In the genomic region with DNA sequence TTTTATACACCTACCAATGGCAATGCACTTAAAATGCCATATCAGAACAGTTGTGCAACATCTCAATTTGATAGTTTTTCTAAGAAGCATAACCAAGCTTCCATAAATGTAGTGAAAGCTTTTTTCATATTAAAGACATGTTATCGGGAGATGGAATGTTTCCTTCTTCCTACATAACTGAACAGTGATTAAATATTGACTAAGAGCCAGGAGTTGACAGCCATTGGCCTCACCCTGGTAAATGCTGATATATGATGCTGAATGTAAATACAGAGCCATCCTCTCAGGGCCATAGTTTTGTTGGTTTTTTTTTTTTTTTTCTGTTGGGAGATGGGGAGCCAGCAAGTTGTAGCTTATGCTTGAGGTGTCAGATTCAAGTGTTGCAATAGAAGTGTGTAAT, we compare ENCODE assay signal across 1 cellular context.
TF ChIP-seq lines count a peak whose summit lies in the region.

No MANE protein-coding gene starts in this region.

TF ChIP-seq in HEK293, 187 proteins besides CTCF, POLR2A, EP300 and RAD21 (continued from another document):
- TF ChIP-seq, protein P1, sequence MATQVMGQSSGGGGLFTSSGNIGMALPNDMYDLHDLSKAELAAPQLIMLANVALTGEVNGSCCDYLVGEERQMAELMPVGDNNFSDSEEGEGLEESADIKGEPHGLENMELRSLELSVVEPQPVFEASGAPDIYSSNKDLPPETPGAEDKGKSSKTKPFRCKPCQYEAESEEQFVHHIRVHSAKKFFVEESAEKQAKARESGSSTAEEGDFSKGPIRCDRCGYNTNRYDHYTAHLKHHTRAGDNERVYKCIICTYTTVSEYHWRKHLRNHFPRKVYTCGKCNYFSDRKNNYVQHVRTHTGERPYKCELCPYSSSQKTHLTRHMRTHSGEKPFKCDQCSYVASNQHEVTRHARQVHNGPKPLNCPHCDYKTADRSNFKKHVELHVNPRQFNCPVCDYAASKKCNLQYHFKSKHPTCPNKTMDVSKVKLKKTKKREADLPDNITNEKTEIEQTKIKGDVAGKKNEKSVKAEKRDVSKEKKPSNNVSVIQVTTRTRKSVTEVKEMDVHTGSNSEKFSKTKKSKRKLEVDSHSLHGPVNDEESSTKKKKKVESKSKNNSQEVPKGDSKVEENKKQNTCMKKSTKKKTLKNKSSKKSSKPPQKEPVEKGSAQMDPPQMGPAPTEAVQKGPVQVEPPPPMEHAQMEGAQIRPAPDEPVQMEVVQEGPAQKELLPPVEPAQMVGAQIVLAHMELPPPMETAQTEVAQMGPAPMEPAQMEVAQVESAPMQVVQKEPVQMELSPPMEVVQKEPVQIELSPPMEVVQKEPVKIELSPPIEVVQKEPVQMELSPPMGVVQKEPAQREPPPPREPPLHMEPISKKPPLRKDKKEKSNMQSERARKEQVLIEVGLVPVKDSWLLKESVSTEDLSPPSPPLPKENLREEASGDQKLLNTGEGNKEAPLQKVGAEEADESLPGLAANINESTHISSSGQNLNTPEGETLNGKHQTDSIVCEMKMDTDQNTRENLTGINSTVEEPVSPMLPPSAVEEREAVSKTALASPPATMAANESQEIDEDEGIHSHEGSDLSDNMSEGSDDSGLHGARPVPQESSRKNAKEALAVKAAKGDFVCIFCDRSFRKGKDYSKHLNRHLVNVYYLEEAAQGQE (tag by site-specific recombination; IDR thresholded peaks at IDR 0.05) = no peak
- TF ChIP-seq ZNF37A (tag by site-specific recombination; IDR thresholded peaks at IDR 0.05) (no peak), SCRT1 (tag by site-specific recombination; IDR thresholded peaks at IDR 0.05; ENCODE audit: borderline replicate concordance) (peak; percentile 51; the same call in 1 of the 2 replicates), YY2 (tag by site-specific recombination; IDR thresholded peaks at IDR 0.05) (no peak), ZFHX2 (tag by site-specific recombination; conservative IDR thresholded peaks at IDR 0.05) (no peak), ZNF335 (tag by site-specific recombination; conservative IDR thresholded peaks at IDR 0.05) (no peak), ZNF169 (tag by site-specific recombination; IDR thresholded peaks at IDR 0.05) (no peak), FEZF1 (tag by site-specific recombination; IDR thresholded peaks at IDR 0.05) (peak; percentile 85), ZNF791 (tag by site-specific recombination; IDR thresholded peaks at IDR 0.05) (no peak), WT1 (tag by site-specific recombination; IDR thresholded peaks at IDR 0.05) (peak; percentile 88), ZNF521 (tag by site-specific recombination; IDR thresholded peaks at IDR 0.05) (no peak), ZNF514 (tag by site-specific recombination; IDR thresholded peaks at IDR 0.05) (no peak), KLF10 (tag by site-specific recombination; IDR thresholded peaks at IDR 0.05) (peak; percentile 50; the same call in 1 of the 2 replicates), ZNF510 (tag by site-specific recombination; IDR thresholded peaks at IDR 0.05; ENCODE audit: insufficient replicate concordance) (no peak), BCL11A (tag by site-specific recombination; IDR thresholded peaks at IDR 0.05; ENCODE audit: low read depth) (no peak), ZNF830 (tag by site-specific recombination; IDR thresholded peaks at IDR 0.05; ENCODE audit: low read depth) (no peak), ZNF354C (tag by site-specific recombination; IDR thresholded peaks at IDR 0.05; ENCODE audit: borderline replicate concordance, low read depth) (no peak), ZNF223 (tag by site-specific recombination; IDR thresholded peaks at IDR 0.05) (no peak), KLF1 (tag by site-specific recombination; IDR thresholded peaks at IDR 0.05) (peak; percentile 77), TCF7L2 (IDR thresholded peaks at IDR 0.05; ENCODE audit: borderline replicate concordance, low read depth, low read length) (no peak), ZNF404 (tag by site-specific recombination; IDR thresholded peaks at IDR 0.05) (no peak), ZNF433 (tag by site-specific recombination; IDR thresholded peaks at IDR 0.05; ENCODE audit: low read depth) (no peak)
- TF ChIP-seq, protein P2, sequence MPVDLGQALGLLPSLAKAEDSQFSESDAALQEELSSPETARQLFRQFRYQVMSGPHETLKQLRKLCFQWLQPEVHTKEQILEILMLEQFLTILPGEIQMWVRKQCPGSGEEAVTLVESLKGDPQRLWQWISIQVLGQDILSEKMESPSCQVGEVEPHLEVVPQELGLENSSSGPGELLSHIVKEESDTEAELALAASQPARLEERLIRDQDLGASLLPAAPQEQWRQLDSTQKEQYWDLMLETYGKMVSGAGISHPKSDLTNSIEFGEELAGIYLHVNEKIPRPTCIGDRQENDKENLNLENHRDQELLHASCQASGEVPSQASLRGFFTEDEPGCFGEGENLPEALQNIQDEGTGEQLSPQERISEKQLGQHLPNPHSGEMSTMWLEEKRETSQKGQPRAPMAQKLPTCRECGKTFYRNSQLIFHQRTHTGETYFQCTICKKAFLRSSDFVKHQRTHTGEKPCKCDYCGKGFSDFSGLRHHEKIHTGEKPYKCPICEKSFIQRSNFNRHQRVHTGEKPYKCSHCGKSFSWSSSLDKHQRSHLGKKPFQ (tag by site-specific recombination; IDR thresholded peaks at IDR 0.05) = no peak
- TF ChIP-seq, protein P3, sequence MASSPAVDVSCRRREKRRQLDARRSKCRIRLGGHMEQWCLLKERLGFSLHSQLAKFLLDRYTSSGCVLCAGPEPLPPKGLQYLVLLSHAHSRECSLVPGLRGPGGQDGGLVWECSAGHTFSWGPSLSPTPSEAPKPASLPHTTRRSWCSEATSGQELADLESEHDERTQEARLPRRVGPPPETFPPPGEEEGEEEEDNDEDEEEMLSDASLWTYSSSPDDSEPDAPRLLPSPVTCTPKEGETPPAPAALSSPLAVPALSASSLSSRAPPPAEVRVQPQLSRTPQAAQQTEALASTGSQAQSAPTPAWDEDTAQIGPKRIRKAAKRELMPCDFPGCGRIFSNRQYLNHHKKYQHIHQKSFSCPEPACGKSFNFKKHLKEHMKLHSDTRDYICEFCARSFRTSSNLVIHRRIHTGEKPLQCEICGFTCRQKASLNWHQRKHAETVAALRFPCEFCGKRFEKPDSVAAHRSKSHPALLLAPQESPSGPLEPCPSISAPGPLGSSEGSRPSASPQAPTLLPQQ (tag by site-specific recombination; IDR thresholded peaks at IDR 0.05) = peak; percentile 16; the same call in 1 of the 2 replicates
- TF ChIP-seq, protein P4, sequence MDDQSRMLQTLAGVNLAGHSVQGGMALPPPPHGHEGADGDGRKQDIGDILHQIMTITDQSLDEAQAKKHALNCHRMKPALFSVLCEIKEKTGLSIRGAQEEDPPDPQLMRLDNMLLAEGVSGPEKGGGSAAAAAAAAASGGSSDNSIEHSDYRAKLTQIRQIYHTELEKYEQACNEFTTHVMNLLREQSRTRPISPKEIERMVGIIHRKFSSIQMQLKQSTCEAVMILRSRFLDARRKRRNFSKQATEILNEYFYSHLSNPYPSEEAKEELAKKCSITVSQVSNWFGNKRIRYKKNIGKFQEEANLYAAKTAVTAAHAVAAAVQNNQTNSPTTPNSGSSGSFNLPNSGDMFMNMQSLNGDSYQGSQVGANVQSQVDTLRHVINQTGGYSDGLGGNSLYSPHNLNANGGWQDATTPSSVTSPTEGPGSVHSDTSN (CRISPR knock-in tag; IDR thresholded peaks at IDR 0.05) = no peak
- TF ChIP-seq, protein P5, sequence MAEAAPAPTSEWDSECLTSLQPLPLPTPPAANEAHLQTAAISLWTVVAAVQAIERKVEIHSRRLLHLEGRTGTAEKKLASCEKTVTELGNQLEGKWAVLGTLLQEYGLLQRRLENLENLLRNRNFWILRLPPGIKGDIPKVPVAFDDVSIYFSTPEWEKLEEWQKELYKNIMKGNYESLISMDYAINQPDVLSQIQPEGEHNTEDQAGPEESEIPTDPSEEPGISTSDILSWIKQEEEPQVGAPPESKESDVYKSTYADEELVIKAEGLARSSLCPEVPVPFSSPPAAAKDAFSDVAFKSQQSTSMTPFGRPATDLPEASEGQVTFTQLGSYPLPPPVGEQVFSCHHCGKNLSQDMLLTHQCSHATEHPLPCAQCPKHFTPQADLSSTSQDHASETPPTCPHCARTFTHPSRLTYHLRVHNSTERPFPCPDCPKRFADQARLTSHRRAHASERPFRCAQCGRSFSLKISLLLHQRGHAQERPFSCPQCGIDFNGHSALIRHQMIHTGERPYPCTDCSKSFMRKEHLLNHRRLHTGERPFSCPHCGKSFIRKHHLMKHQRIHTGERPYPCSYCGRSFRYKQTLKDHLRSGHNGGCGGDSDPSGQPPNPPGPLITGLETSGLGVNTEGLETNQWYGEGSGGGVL (tag by site-specific recombination; IDR thresholded peaks at IDR 0.05) = no peak
- TF ChIP-seq, protein P6, sequence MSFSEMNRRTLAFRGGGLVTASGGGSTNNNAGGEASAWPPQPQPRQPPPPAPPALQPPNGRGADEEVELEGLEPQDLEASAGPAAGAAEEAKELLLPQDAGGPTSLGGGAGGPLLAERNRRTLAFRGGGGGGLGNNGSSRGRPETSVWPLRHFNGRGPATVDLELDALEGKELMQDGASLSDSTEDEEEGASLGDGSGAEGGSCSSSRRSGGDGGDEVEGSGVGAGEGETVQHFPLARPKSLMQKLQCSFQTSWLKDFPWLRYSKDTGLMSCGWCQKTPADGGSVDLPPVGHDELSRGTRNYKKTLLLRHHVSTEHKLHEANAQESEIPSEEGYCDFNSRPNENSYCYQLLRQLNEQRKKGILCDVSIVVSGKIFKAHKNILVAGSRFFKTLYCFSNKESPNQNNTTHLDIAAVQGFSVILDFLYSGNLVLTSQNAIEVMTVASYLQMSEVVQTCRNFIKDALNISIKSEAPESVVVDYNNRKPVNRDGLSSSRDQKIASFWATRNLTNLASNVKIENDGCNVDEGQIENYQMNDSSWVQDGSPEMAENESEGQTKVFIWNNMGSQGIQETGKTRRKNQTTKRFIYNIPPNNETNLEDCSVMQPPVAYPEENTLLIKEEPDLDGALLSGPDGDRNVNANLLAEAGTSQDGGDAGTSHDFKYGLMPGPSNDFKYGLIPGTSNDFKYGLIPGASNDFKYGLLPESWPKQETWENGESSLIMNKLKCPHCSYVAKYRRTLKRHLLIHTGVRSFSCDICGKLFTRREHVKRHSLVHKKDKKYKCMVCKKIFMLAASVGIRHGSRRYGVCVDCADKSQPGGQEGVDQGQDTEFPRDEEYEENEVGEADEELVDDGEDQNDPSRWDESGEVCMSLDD (tag by site-specific recombination; IDR thresholded peaks at IDR 0.05) = no peak
- TF ChIP-seq, protein P7, sequence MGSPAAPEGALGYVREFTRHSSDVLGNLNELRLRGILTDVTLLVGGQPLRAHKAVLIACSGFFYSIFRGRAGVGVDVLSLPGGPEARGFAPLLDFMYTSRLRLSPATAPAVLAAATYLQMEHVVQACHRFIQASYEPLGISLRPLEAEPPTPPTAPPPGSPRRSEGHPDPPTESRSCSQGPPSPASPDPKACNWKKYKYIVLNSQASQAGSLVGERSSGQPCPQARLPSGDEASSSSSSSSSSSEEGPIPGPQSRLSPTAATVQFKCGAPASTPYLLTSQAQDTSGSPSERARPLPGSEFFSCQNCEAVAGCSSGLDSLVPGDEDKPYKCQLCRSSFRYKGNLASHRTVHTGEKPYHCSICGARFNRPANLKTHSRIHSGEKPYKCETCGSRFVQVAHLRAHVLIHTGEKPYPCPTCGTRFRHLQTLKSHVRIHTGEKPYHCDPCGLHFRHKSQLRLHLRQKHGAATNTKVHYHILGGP (tag by site-specific recombination; IDR thresholded peaks at IDR 0.05) = no peak
